In the genomic region with DNA sequence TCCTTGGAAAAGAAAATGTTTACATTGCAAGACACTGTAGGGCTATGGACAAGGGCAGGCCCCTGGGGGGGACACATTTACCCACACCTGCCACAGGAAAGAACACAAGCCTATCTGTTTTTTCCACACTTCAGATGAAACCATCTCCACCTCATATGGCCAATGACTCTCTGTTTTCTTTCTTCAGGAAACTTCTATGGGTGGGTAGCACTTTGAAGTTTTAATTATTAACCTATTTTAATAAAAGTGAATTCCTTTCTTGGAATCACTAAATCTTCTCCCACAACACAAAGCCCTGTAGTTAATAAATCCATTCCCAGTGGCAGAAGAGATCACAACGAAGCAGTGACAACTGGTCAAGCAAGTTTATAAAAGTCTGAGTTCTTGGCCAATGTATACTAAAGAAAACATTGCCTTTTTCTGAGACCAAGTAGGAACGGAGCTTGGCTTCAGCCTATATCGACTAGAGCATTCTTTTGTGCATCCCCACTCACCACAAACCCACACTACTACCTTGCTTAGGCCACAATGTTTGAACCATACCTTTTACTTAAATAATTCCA, we compare ENCODE assay signal across 13 cellular contexts.
DNase-seq lines count a peak whose midpoint lies in the region; TF ChIP-seq lines count a peak whose summit lies in the region.
"Had no signal": no experiment of that assay in that cellular context is flagged by ENCODE, and none has a peak within 500 bp of the region (broad histone marks: within the 10 kb centered on the region; RNA-seq: fewer than 3 reads in every experiment).

No MANE protein-coding gene starts in this region.

- peaks cover 17% of the 10 kb centered on the region for H3K9me3 Mint-ChIP-seq in progenitor cell of endocrine pancreas (ENCODE audit: low read depth)

- H3K27ac Mint-ChIP-seq in progenitor cell of endocrine pancreas, result peak overlapping the region; percentile 42
- H3K27ac Mint-ChIP-seq: CD4-positive, alpha-beta memory T cell had no signal

- H4K20me1 ChIP-seq in BLaER1 treated with 17β-estradiol and CSF1 and Interleukin-3, amounts not matched to agents 10 nM and 100 nM, result no peaks in the 10 kb centered on the region

- peaks cover 55 to 74% (median 60%) of the 10 kb centered on the region in 11 experiments for H3K9me3 ChIP-seq in BLaER1 treated with 17β-estradiol and CSF1 and Interleukin-3, amounts not matched to agents 10 nM and 100 nM (replicated peaks in 1 of 11)
- no peaks in the 10 kb centered on the region for H3K9me3 ChIP-seq in SJCRH30 (replicated peaks)

- H3K4me1 ChIP-seq in BLaER1 treated with 17β-estradiol and CSF1 and Interleukin-3, amounts not matched to agents 10 nM and 100 nM, result peaks cover 20 to 28% (median 23%) of the 10 kb centered on the region in 10 experiments
- H3K4me1 ChIP-seq in SJCRH30, result no peaks in the 10 kb centered on the region

- no peaks in the 10 kb centered on the region for H3K27me3 ChIP-seq in BLaER1 treated with 17β-estradiol and CSF1 and Interleukin-3, amounts not matched to agents 10 nM and 100 nM
- no peaks in the 10 kb centered on the region for H3K27me3 ChIP-seq in SJCRH30

- no peak overlapping the region for H3K4me3 Mint-ChIP-seq in progenitor cell of endocrine pancreas (ENCODE audit: low read depth)
- H3K4me3 Mint-ChIP-seq: CD4-positive, alpha-beta memory T cell had no signal

- H3K4me3 ChIP-seq in BLaER1 treated with 17β-estradiol and CSF1 and Interleukin-3, amounts not matched to agents 10 nM and 100 nM, result no peak overlapping the region
- no peak overlapping the region for H3K4me3 ChIP-seq in SJCRH30

- peak overlapping the region in 8 of 11 experiments; percentile 65 to 81 (median 74); a peak in 15 of 22 replicates for H3K4me2 ChIP-seq in BLaER1 treated with 17β-estradiol and CSF1 and Interleukin-3, amounts not matched to agents 10 nM and 100 nM
- H3K4me2 ChIP-seq: KMS-11 had no signal

- no peaks in the 10 kb centered on the region for H3K27me3 Mint-ChIP-seq in progenitor cell of endocrine pancreas

- DNase-seq in HT-29 (ENCODE audit: low spot score), result peak; percentile 89
- DNase-seq in kidney glomerular epithelial cell (lab: John Stamatoyannopoulos, UW), result peak; percentile 27
- DNase-seq in progenitor cell of endocrine pancreas (ENCODE audit: low spot score, unreplicated experiment), result no peak
- DNase-seq in SJCRH30, result no peak
- DNase-seq in activated CD8-positive, alpha-beta memory T cell treated with anti-CD3 and anti-CD28 coated beads for 24 hours, result no peak
- DNase-seq in NCI-H82 treated with DMSO at 0.1 percent for 48 hours (lab: John Stamatoyannopoulos, UW; ENCODE audit: unreplicated experiment), result no peak
- DNase-seq: ACHN; CD4-positive, alpha-beta memory T cell; EL; NCI-H1105 treated with DMSO at 0.1 percent for 48 hours; NCI-H187 had no signal

- H3K4me1 Mint-ChIP-seq in progenitor cell of endocrine pancreas (ENCODE audit: low read depth), result peaks cover 5% of the 10 kb centered on the region
- H3K4me1 Mint-ChIP-seq: CD4-positive, alpha-beta memory T cell had no signal

- H3K9ac ChIP-seq in BLaER1 treated with 17β-estradiol and CSF1 and Interleukin-3, amounts not matched to agents 10 nM and 100 nM, result no peak overlapping the region
- H3K9ac ChIP-seq: KMS-11 had no signal

- no peak for TF ChIP-seq CTCF in progenitor cell of endocrine pancreas (IDR thresholded peaks at IDR 0.05; ENCODE audit: unreplicated experiment)

- H3K27ac ChIP-seq in BLaER1 treated with 17β-estradiol and CSF1 and Interleukin-3, amounts not matched to agents 10 nM and 100 nM, result peak overlapping the region in 3 of 11 experiments; percentile 36 to 62 (median 60); a peak in 4 of 22 replicates
- H3K27ac ChIP-seq in SJCRH30, result no peak overlapping the region
- H3K27ac ChIP-seq: KMS-11 had no signal

- peaks cover 0 to 7% (median 0%) of the 10 kb centered on the region in 11 experiments; a peak in 2 of 22 replicates for H3K36me3 ChIP-seq in BLaER1 treated with 17β-estradiol and CSF1 and Interleukin-3, amounts not matched to agents 10 nM and 100 nM
- no peaks in the 10 kb centered on the region for H3K36me3 ChIP-seq in SJCRH30

- no peaks in the 10 kb centered on the region for H3K36me3 Mint-ChIP-seq in progenitor cell of endocrine pancreas (ENCODE audit: insufficient read depth)
- H3K36me3 Mint-ChIP-seq: CD4-positive, alpha-beta memory T cell had no signal

Comparison
In these comparisons a context has a peak if more than half of its experiments do, and no peak if none do; other contexts are left out.
1. DNase-seq: peak in HT-29 (single experiment) and kidney glomerular epithelial cell (single experiment); none in progenitor cell of endocrine pancreas (single experiment), SJCRH30 (0 of 2), activated CD8-positive, alpha-beta memory T cell treated with anti-CD3 and anti-CD28 coated beads for 24 hours (single experiment) and NCI-H82 treated with DMSO at 0.1 percent for 48 hours (single experiment).